ENCODE assay signal across 11 cellular contexts in genomic region chr13:100234524-100235136, GRCh38.
DNase-seq lines count a peak whose midpoint lies in the region; ATAC-seq and TF ChIP-seq lines count a peak whose summit lies in the region.
"Had no signal": no experiment of that assay in that cellular context is flagged by ENCODE, and none has a peak within 500 bp of the region (broad histone marks: within the 10 kb centered on the region; RNA-seq: fewer than 3 reads in every experiment).

No MANE protein-coding gene starts in this region.

- H3K4me3 ChIP-seq in fibroblast of mammary gland (ENCODE audit: control insufficient read depth, low read depth, low read length), result no peak overlapping the region
- H3K4me3 ChIP-seq: ovary had no signal

- intact Hi-C loops in posterior vena cava (cut with DNase I), result loop anchor here (10.0 kb wide), 3 partner anchors 280 to 580 kb away; no protein-coding TSS in a partner anchor

- DNase-seq in NOMO-1 treated with DMSO at 0.1 percent for 48 hours (lab: John Stamatoyannopoulos, UW; ENCODE audit: unreplicated experiment) (peak; percentile 13), fibroblast of mammary gland (ENCODE audit: low read depth) (peak; percentile 64), osteocyte (ENCODE audit: extremely low spot score, unreplicated experiment) (no peak), posterior vena cava (ENCODE audit: low spot score) (no peak), NCI-H345 treated with DMSO at 0.1 percent for 48 hours (lab: John Stamatoyannopoulos, UW; ENCODE audit: unreplicated experiment) (no peak), COR-L47 (lab: John Stamatoyannopoulos, UW) (no peak)
- DNase-seq: activated CD4-positive, alpha-beta T cell treated with anti-CD3 and anti-CD28 coated beads for 36 hours; ovary; stimulated activated naive B cell treated with anti-CD40 and anti-IgM and Interleukin-4, amounts not matched to agents 10 μg/mL and 1 μg/mL and 100 μg/mL, for 72 hours had no signal

- peaks cover 24% of the 10 kb centered on the region for H3K4me1 Mint-ChIP-seq in osteocyte (ENCODE audit: unreplicated experiment)

- H3K4me3 Mint-ChIP-seq in osteocyte (ENCODE audit: unreplicated experiment), result no peak overlapping the region
- H3K4me3 Mint-ChIP-seq: activated CD4-positive, alpha-beta T cell treated with anti-CD3 and anti-CD28 coated beads for 36 hours; stimulated activated naive B cell treated with anti-CD40 and anti-IgM and Interleukin-4, amounts not matched to agents 10 μg/mL and 1 μg/mL and 100 μg/mL, for 72 hours had no signal

- H3K27me3 Mint-ChIP-seq in osteocyte (ENCODE audit: unreplicated experiment), result no peaks in the 10 kb centered on the region
- H3K27me3 Mint-ChIP-seq: activated CD4-positive, alpha-beta T cell treated with anti-CD3 and anti-CD28 coated beads for 36 hours; stimulated activated naive B cell treated with anti-CD40 and anti-IgM and Interleukin-4, amounts not matched to agents 10 μg/mL and 1 μg/mL and 100 μg/mL, for 72 hours had no signal

- H3K36me3 Mint-ChIP-seq in osteocyte (ENCODE audit: unreplicated experiment), result peaks cover 10% of the 10 kb centered on the region

- TF ChIP-seq CTCF in fibroblast of mammary gland (conservative IDR thresholded peaks at IDR 0.05; ENCODE audit: control insufficient read depth, insufficient read depth, low read depth, low read length) (no peak), osteocyte (IDR thresholded peaks at IDR 0.05) (no peak)

- peak; percentile 40 for ATAC-seq in GM18909 (IDR thresholded peaks at IDR 0.05; ENCODE audit: poor library complexity, unreplicated experiment)
- ATAC-seq in HG02642 (IDR thresholded peaks at IDR 0.05; ENCODE audit: poor library complexity, unreplicated experiment), result no peak
- ATAC-seq: activated CD4-positive, alpha-beta T cell treated with anti-CD3 and anti-CD28 coated beads for 36 hours; stimulated activated naive B cell treated with anti-CD40 and anti-IgM and Interleukin-4, amounts not matched to agents 10 μg/mL and 1 μg/mL and 100 μg/mL, for 72 hours had no signal

- H3K27ac Mint-ChIP-seq in osteocyte (ENCODE audit: unreplicated experiment), result peak overlapping the region; percentile 50
- H3K27ac Mint-ChIP-seq: activated CD4-positive, alpha-beta T cell treated with anti-CD3 and anti-CD28 coated beads for 36 hours had no signal

- H3K9me3 Mint-ChIP-seq in osteocyte (ENCODE audit: unreplicated experiment), result peaks cover 4% of the 10 kb centered on the region
- H3K9me3 Mint-ChIP-seq: stimulated activated naive B cell treated with anti-CD40 and anti-IgM and Interleukin-4, amounts not matched to agents 10 μg/mL and 1 μg/mL and 100 μg/mL, for 72 hours had no signal

Comparison
In these comparisons a context has a peak if more than half of its experiments do, and no peak if none do; other contexts are left out.
1. DNase-seq: peak in NOMO-1 treated with DMSO at 0.1 percent for 48 hours (single experiment) and fibroblast of mammary gland (single experiment); none in osteocyte (single experiment), posterior vena cava (single experiment), NCI-H345 treated with DMSO at 0.1 percent for 48 hours (single experiment) and COR-L47 (single experiment).